In the genomic region with DNA sequence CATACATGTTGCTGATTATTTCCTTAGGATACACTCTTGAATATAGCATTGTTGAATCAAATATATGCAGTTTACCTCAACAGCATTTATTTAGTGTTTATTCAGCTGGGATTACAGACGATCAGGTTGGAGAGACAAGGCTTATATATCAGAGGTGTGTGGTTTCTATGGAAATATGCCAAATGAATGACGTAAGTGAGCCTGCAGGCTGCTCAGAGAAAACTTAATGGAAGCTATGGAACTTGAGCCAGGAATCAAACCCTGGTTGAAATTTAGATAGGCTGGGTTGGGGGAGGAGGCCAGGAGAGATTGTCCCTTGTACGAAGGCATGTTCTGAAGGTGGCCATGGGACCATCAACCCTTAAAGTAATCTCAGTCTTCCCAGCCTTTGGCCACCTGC, we compare ENCODE assay signal across 22 cellular contexts.
DNase-seq lines count a peak whose midpoint lies in the region; ATAC-seq and TF ChIP-seq lines count a peak whose summit lies in the region.
"Had no signal": no experiment of that assay in that cellular context is flagged by ENCODE, and none has a peak within 500 bp of the region (broad histone marks: within the 10 kb centered on the region; RNA-seq: fewer than 3 reads in every experiment).

No MANE protein-coding gene starts in this region.

- peaks cover 7% of the 10 kb centered on the region; the same call in 1 of the 2 replicates for H3F3A ChIP-seq in MM.1S (ENCODE audit: insufficient read depth, low read length)

- H3K9ac ChIP-seq in MM.1S (ENCODE audit: low read length), result no peak overlapping the region

- H3K27me3 ChIP-seq in MM.1S (replicated peaks; ENCODE audit: insufficient read depth, low read length), result no peaks in the 10 kb centered on the region
- H3K27me3 ChIP-seq: heart left ventricle, SJSA1, uterus had no signal

- no peak overlapping the region for H3K27ac ChIP-seq in epithelial cell of prostate
- H3K27ac ChIP-seq in MM.1S (ENCODE audit: low read length), result no peak overlapping the region
- H3K27ac ChIP-seq: heart left ventricle, HL-60, SJSA1, uterus had no signal

- no peaks in the 10 kb centered on the region for H3K4me1 ChIP-seq in MM.1S (ENCODE audit: low read length)
- H3K4me1 ChIP-seq: HAP-1, SJSA1, uterus had no signal

- TF ChIP-seq CTCF in MM.1S (IDR thresholded peaks at IDR 0.05; ENCODE audit: low read length), result no peak

- peaks cover 18% of the 10 kb centered on the region for H3K36me3 ChIP-seq in MM.1S (replicated peaks; ENCODE audit: insufficient read depth, low read length)
- H3K36me3 ChIP-seq: HAP-1, SJSA1, uterus had no signal

- no peak overlapping the region for H3K4me2 ChIP-seq in MM.1S (ENCODE audit: low read depth, low read length)

- no peak overlapping the region for H2AFZ ChIP-seq in MM.1S (ENCODE audit: low read length)

- no peaks in the 10 kb centered on the region for H4K20me1 ChIP-seq in MM.1S (ENCODE audit: insufficient read depth, low read length)

- in situ Hi-C loops in G401 (cut with HindIII; ENCODE audit: low sequenced_read_pairs), result no loop called here

- H3K9me3 ChIP-seq in MM.1S (replicated peaks; ENCODE audit: insufficient read depth, low read length), result no peaks in the 10 kb centered on the region
- H3K9me3 ChIP-seq: HAP-1, heart left ventricle, SJSA1 had no signal

- DNase-seq in G401 (ENCODE audit: low spot score), result peak; percentile 76
- peak; percentile 34 for DNase-seq in M059J (ENCODE audit: low read depth)
- peak; percentile 81 to 89 for DNase-seq in SHP77 (lab: John Stamatoyannopoulos, UW)
- peak; percentile 6 for DNase-seq in epithelial cell of prostate (ENCODE audit: low read depth, low spot score)
- DNase-seq in anterior cingulate cortex (lab: John Stamatoyannopoulos, UW), result no peak
- no peak for DNase-seq in MM.1S
- DNase-seq: activated CD8-positive, alpha-beta memory T cell treated with anti-CD3 and anti-CD28 coated beads for 24 hours; activated naive CD8-positive, alpha-beta T cell treated with anti-CD3 and anti-CD28 coated beads for 36 hours; activated T-cell treated with anti-CD3 and anti-CD28 coated beads, Interleukin-2, amount 50 U/mL, for 72 hours; Calu3; effector memory CD8-positive, alpha-beta T cell; heart left ventricle; naive thymus-derived CD4-positive, alpha-beta T cell; NCI-H1048; NCI-H446 treated with DMSO at 0.1 percent for 48 hours; stimulated activated CD4-positive, alpha-beta T cell treated with anti-CD3 and anti-CD28 coated beads, Interleukin-2, amount 100 ng/mL, for 48 hours; uterus had no signal

- ATAC-seq in HG02981 (IDR thresholded peaks at IDR 0.05; ENCODE audit: unreplicated experiment), result no peak
- ATAC-seq: activated T-cell treated with anti-CD3 and anti-CD28 coated beads, Interleukin-2, amount 50 U/mL, for 72 hours; effector memory CD8-positive, alpha-beta T cell; K562; naive thymus-derived CD4-positive, alpha-beta T cell had no signal

- H3K4me3 ChIP-seq in MM.1S (ENCODE audit: low read length), result no peak overlapping the region
- H3K4me3 ChIP-seq: HAP-1, heart left ventricle, K562, SJSA1, uterus had no signal

- peaks cover 61% of the 10 kb centered on the region for H3K79me2 ChIP-seq in MM.1S (ENCODE audit: low read length)

- H3K9me2 ChIP-seq in MM.1S (replicated peaks; ENCODE audit: insufficient read depth, low read length), result no peaks in the 10 kb centered on the region

Comparison
In these comparisons a context has a peak if more than half of its experiments do, and no peak if none do; other contexts are left out.
1. DNase-seq: peak in G401 (single experiment), M059J (single experiment), SHP77 (2 of 2) and epithelial cell of prostate (single experiment); none in anterior cingulate cortex (0 of 58) and MM.1S (single experiment).